Comparison of ENCODE assay signal across 11 cellular contexts in genomic region chr2:98334439-98335078, GRCh38. TPM values are rescaled to one million over a fixed set of nuclear protein-coding genes. Genes with fewer than 3 reads are reported as not detected.
DNase-seq lines count a peak whose midpoint lies in the region; ATAC-seq and TF ChIP-seq lines count a peak whose summit lies in the region.
"Had no signal": no experiment of that assay in that cellular context is flagged by ENCODE, and none has a peak within 500 bp of the region (broad histone marks: within the 10 kb centered on the region; RNA-seq: fewer than 3 reads in every experiment).

No MANE protein-coding gene starts in this region.

- H3K4me3 Mint-ChIP-seq in nephron = no peak overlapping the region

- in situ Hi-C loops in G401 (cut with HindIII; ENCODE audit: low sequenced_read_pairs) = no loop called here

- TF ChIP-seq CTCF in nephron (IDR thresholded peaks at IDR 0.05; ENCODE audit: unreplicated experiment in 3 of 3) (no peak), left ventricle myocardium inferior (IDR thresholded peaks at IDR 0.05; ENCODE audit: borderline replicate concordance) (no peak), uterus (IDR thresholded peaks at IDR 0.05) (no peak)

- H3K9me3 ChIP-seq in left ventricle myocardium inferior (replicated peaks) = peaks cover 10% of the 10 kb centered on the region
- H3K9me3 ChIP-seq in uterus = no peaks in the 10 kb centered on the region
- H3K9me3 ChIP-seq: thyroid gland had no signal

- DNase-seq in G401 (ENCODE audit: low spot score) (peak; percentile 17), NCI-H2227 (lab: John Stamatoyannopoulos, UW; ENCODE audit: unreplicated experiment) (peak; percentile 38), dermis blood vessel endothelial cell (peak; percentile 8), left ventricle myocardium inferior (no peak), cerebellar nuclear complex (lab: John Stamatoyannopoulos, UW) (no peak), uterus (no peak)
- DNase-seq: occipital lobe, thyroid gland had no signal

- peaks cover 43% of the 10 kb centered on the region for H3K27me3 ChIP-seq in left ventricle myocardium inferior (ENCODE audit: low read depth)
- no peaks in the 10 kb centered on the region for H3K27me3 ChIP-seq in uterus
- H3K27me3 ChIP-seq: thyroid gland had no signal

- H3K27ac ChIP-seq in left ventricle myocardium inferior (replicated peaks) = no peak overlapping the region
- peak overlapping the region in 1 of 2 donors; percentile 46 for H3K27ac ChIP-seq in uterus
- H3K27ac ChIP-seq: thyroid gland had no signal

- H3K27ac Mint-ChIP-seq in nephron = peak overlapping the region in 2 of 3 experiments; percentile 28 to 53

- peaks cover 20% of the 10 kb centered on the region for H3K27me3 Mint-ChIP-seq in nephron (ENCODE audit: low read depth)

- no peak for TF ChIP-seq POLR2A in uterus (IDR thresholded peaks at IDR 0.05)

- H3K36me3 Mint-ChIP-seq in nephron (ENCODE audit: low read depth) = no peaks in the 10 kb centered on the region

- no peaks in the 10 kb centered on the region for H3K36me3 ChIP-seq in left ventricle myocardium inferior
- no peaks in the 10 kb centered on the region for H3K36me3 ChIP-seq in uterus
- H3K36me3 ChIP-seq: thyroid gland had no signal

- H3K9me3 Mint-ChIP-seq in nephron = peaks cover 2% of the 10 kb centered on the region

- H3K4me3 ChIP-seq in left ventricle myocardium inferior (no peak overlapping the region), uterus (no peak overlapping the region)
- H3K4me3 ChIP-seq: thyroid gland had no signal

- H3K4me1 Mint-ChIP-seq in nephron = no peaks in the 10 kb centered on the region

- H3K4me1 ChIP-seq in left ventricle myocardium inferior (no peaks in the 10 kb centered on the region), uterus (no peaks in the 10 kb centered on the region)
- H3K4me1 ChIP-seq: thyroid gland had no signal

- ATAC-seq in HG03342 (IDR thresholded peaks at IDR 0.05; ENCODE audit: unreplicated experiment) = no peak

- intact Hi-C loops in left ventricle myocardium inferior (cut with micrococcal nuclease) = no loop called here
- intact Hi-C loops in uterus (cut with DNase I; ENCODE audit: low total_unique reads) = no loop called here

RNA-seq across cellular contexts. Expression of gene CNGA3, which starts 11.7 kb away (rescaled TPM):
- total RNA-seq in G401 (2014; rRNA removed; shearing (Covaris generic)) = not detected in 2 replicates
- total RNA-seq in dermis blood vessel endothelial cell (under 0.01 TPM in 1 of 2 replicates, not detected in the other), left ventricle myocardium inferior (not detected), uterus (not detected)
- total RNA-seq: T-helper 1 cell treated with Interleukin-12 subunit alpha and Interleukin-12 subunit beta and Interleukin-4 antibody, amounts not matched to agents 30 ng/mL and 1 ng/mL, for 36 hours had no signal

Comparison
In these comparisons a context has a peak if more than half of its experiments do, and no peak if none do; other contexts are left out.
1. DNase-seq: peak in G401 (single experiment), NCI-H2227 (single experiment) and dermis blood vessel endothelial cell (single experiment); none in left ventricle myocardium inferior (single experiment), cerebellar nuclear complex (0 of 2) and uterus (0 of 2).